ENCODE assay signal across 8 cellular contexts in the genomic region with DNA sequence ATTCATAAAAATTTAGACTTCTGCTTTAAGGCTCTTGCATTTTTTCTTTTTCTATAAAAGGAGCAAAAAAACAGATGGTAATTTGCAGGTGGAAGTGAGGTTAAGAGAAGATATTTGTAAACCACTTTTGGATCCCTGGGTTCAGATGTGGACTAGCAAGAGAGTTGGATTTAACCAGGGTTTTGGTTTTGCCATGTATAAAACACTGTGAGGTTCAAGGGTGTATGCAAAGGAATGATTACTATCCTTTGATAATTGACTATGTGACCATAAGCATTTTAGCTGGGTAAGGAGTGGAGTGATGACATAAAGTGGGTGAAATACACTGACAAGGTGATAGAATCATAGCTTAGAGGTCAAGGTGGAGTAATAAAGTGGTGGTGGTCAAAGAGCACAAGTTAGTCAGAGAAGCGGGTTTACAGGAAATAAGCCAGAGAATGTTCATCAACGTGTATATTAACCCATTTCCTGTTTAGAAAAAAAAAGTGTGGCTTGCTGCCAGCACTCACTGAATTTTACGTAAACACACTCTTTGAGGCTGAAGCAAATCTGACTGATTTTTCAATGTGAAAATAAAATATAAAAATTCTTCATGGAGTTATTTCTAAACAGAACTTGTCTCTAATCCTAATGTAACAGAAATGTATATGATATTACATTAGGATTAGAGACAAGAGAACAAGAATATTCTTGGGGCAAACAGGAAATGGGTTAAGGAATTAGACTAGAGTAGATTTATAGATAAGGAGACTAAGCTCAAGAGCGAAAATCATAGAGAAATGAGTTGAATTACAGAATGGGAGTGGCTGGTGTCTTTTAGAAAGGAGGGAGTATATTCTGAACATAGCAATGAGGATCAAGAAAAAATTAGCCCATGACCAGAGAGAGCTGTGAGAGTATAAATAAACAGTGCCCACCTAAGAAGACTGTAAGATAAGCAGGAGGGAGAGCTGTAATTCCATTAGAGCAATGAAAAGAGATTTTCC.
DNase-seq lines count a peak whose midpoint lies in the region; ATAC-seq and TF ChIP-seq lines count a peak whose summit lies in the region.

No MANE protein-coding gene starts in this region.

- no peaks in the 10 kb centered on the region for H3K36me3 ChIP-seq in BLaER1

- H3K9ac ChIP-seq in BLaER1: no peak overlapping the region

- CTCF ChIA-PET in activated B cell treated with CpG ODN at 0.5 μM for 24 hours (lab: Charles Lee): no interaction called here

- POLR2A ChIA-PET in activated B cell treated with CpG ODN at 0.5 μM for 24 hours (lab: Charles Lee): no interaction called here

- no peaks in the 10 kb centered on the region for H3K27me3 Mint-ChIP-seq in activated B cell treated with CpG ODN at 0.5 μM for 24 hours

- intact Hi-C loops in activated B cell treated with CpG ODN at 0.5 μM for 24 hours (cut with micrococcal nuclease): no loop called here

- peaks cover 15% of the 10 kb centered on the region for H3K4me1 Mint-ChIP-seq in activated B cell treated with CpG ODN at 0.5 μM for 24 hours

- peak overlapping the region; percentile 32; the same call in 1 of the 2 replicates for H3K4me2 ChIP-seq in BLaER1

- H3K27ac ChIP-seq in BLaER1: no peak overlapping the region

- H3K27me3 ChIP-seq in BLaER1: no peaks in the 10 kb centered on the region

- no peak overlapping the region for H3K27ac Mint-ChIP-seq in activated B cell treated with CpG ODN at 0.5 μM for 24 hours

- no peaks in the 10 kb centered on the region for H3K36me3 Mint-ChIP-seq in activated B cell treated with CpG ODN at 0.5 μM for 24 hours (ENCODE audit: low read depth)

- no peaks in the 10 kb centered on the region for H4K20me1 ChIP-seq in BLaER1

- H3K4me3 Mint-ChIP-seq in activated B cell treated with CpG ODN at 0.5 μM for 24 hours: peak overlapping the region; percentile 0

- ATAC-seq in GM19035 (IDR thresholded peaks at IDR 0.05; ENCODE audit: unreplicated experiment) (peak; percentile 85), HG03378 (IDR thresholded peaks at IDR 0.05; ENCODE audit: unreplicated experiment) (peak; percentile 87), activated B cell treated with CpG ODN at 0.5 μM for 24 hours (ENCODE audit: low read depth) (peak; percentile 28)

- H3K9me3 ChIP-seq in BLaER1: peaks cover 10% of the 10 kb centered on the region

- peaks cover 9% of the 10 kb centered on the region for H3K9me3 Mint-ChIP-seq in activated B cell treated with CpG ODN at 0.5 μM for 24 hours

- DNase-seq in activated B cell treated with CpG ODN at 0.5 μM for 24 hours (no peak), left kidney (ENCODE audit: low read depth, low spot score) (peak; percentile 3), hypothalamus (lab: John Stamatoyannopoulos, UW) (no peak), NCI-H1930 (lab: John Stamatoyannopoulos, UW) (no peak), NCI-H187 treated with DMSO at 0.1 percent for 48 hours (lab: John Stamatoyannopoulos, UW) (no peak)

- H3K4me1 ChIP-seq in BLaER1: peaks cover 12% of the 10 kb centered on the region

- H3K4me3 ChIP-seq in BLaER1: no peak overlapping the region

- TF ChIP-seq CTCF in activated B cell treated with CpG ODN at 0.5 μM for 24 hours (IDR thresholded peaks at IDR 0.05): no peak

Comparison
In these comparisons a context has a peak if more than half of its experiments do, and no peak if none do; other contexts are left out.
1. ATAC-seq: peak in every context shown above with its lines; median percentile 87 in HG03378; 85 in GM19035; 28 in activated B cell treated with CpG ODN at 0.5 μM for 24 hours.